In genomic region chr12:56836800-56837663, GRCh38 we compare ENCODE assay signal across 8 cellular contexts.
DNase-seq lines count a peak whose midpoint lies in the region; ATAC-seq and TF ChIP-seq lines count a peak whose summit lies in the region.

No MANE protein-coding gene starts in this region.

- intact Hi-C loops in mammary epithelial cell (cut with micrococcal nuclease): loop anchor here (1.0 kb wide), 1 partner anchor 94 kb away; no protein-coding TSS in a partner anchor

- H2AFZ ChIP-seq in GM23248: peak overlapping the region; percentile 70
- peak overlapping the region; percentile 87 for H2AFZ ChIP-seq in mammary epithelial cell (ENCODE audit: low read depth, low read length)

- H3K9ac ChIP-seq in GM23248: no peak overlapping the region
- H3K9ac ChIP-seq in mammary epithelial cell (ENCODE audit: insufficient read depth, low read length): no peak overlapping the region

- H4K20me1 ChIP-seq in GM23248 (ENCODE audit: insufficient read depth) (no peaks in the 10 kb centered on the region), mammary epithelial cell (ENCODE audit: insufficient read depth, low read length) (no peaks in the 10 kb centered on the region)

- TF ChIP-seq CTCF in mammary epithelial cell (conservative IDR thresholded peaks at IDR 0.05 in 1 of 2, IDR thresholded peaks at IDR 0.05 in 1 of 2; ENCODE audit: extremely low read depth in 1 of 2, insufficient read depth in 1 of 2, low read depth in 1 of 2, low read length in 2 of 2): no peak

- H3K9me2 ChIP-seq in GM23248 (ENCODE audit: insufficient read depth): no peaks in the 10 kb centered on the region

- H3K4me2 ChIP-seq in GM23248 (ENCODE audit: unreplicated experiment) (peak overlapping the region; percentile 66), mammary epithelial cell (ENCODE audit: insufficient read depth, low read depth, low read length) (peak overlapping the region; percentile 68)

- WGBS in GM23248 (ENCODE audit: low coverage in 1 of 2, low lambda C conversion rate in 2 of 2, missing lambda C conversion rate in 2 of 2), 2 experiments: 50 to 55% methylated on average over 8 to 9 of the region's 9 CpGs
- 55% methylated on average over 6 of the region's 9 CpGs for WGBS in mammary epithelial cell (ENCODE audit: low coverage, missing lambda C conversion rate)

- no peaks in the 10 kb centered on the region for H3K9me3 ChIP-seq in GM23248 (ENCODE audit: low read depth)
- H3K9me3 ChIP-seq in mammary epithelial cell (replicated peaks; ENCODE audit: insufficient read depth, low read length): no peaks in the 10 kb centered on the region

- peak overlapping the region; percentile 46 for H3K27ac ChIP-seq in GM23248
- peak overlapping the region; percentile 60 for H3K27ac ChIP-seq in mammary epithelial cell (ENCODE audit: insufficient read depth, low read depth, low read length)

- in situ Hi-C loops in GM23248 (cut with MboI) (no loop called here), mammary epithelial cell (cut with MboI; ENCODE audit: low sequenced_read_pairs in 2 of 2) (loop anchor here (5.0 kb wide), 1 partner anchor 150 kb away; no protein-coding TSS in a partner anchor)

- H3K36me3 ChIP-seq in GM23248 (ENCODE audit: low read depth) (no peaks in the 10 kb centered on the region), mammary epithelial cell (ENCODE audit: insufficient read depth, low read length) (no peaks in the 10 kb centered on the region)

- peaks cover 10% of the 10 kb centered on the region; the same call in 1 of the 2 replicates for H3F3A ChIP-seq in GM23248 (ENCODE audit: insufficient read depth)

- peaks cover 16% of the 10 kb centered on the region for H3K4me1 ChIP-seq in GM23248 (ENCODE audit: insufficient read depth)
- peaks cover 34% of the 10 kb centered on the region for H3K4me1 ChIP-seq in mammary epithelial cell (ENCODE audit: insufficient read depth, low read length)

- H3K4me3 ChIP-seq in GM23248: peak overlapping the region; percentile 47
- H3K4me3 ChIP-seq in mammary epithelial cell (replicated peaks in 1 of 3; ENCODE audit: insufficient read depth in 1 of 3, low read depth in 2 of 3, low read length in 3 of 3): peak overlapping the region in 1 of 3 experiments; percentile 7

- BruUV-seq in mammary epithelial cell (replicated peaks; lab: Mats Ljungman, UMichigan): no TSS peak

- ATAC-seq in HG03139 (IDR thresholded peaks at IDR 0.05; ENCODE audit: unreplicated experiment): no peak
- ATAC-seq in HG03520 (IDR thresholded peaks at IDR 0.05; ENCODE audit: unreplicated experiment): no peak
- ATAC-seq in GM21528 (IDR thresholded peaks at IDR 0.05; ENCODE audit: low FRiP score, unreplicated experiment): no peak

- DNase-seq in GM23248 (peak; percentile 92), RPMI8226 (peak; percentile 29), mammary epithelial cell (peak; percentile 84), SHP77 (lab: John Stamatoyannopoulos, UW) (no peak)
- peak; percentile 29 for DNase-seq in stimulated activated CD4-positive, alpha-beta T cell treated with anti-CD3 and anti-CD28 coated beads, Interleukin-2, amount 100 ng/mL, for 4 hours (ENCODE audit: low read depth)

- H3K79me2 ChIP-seq in GM23248 (ENCODE audit: insufficient read depth) (no peaks in the 10 kb centered on the region), mammary epithelial cell (ENCODE audit: insufficient read depth, low read length) (no peaks in the 10 kb centered on the region)

- dilution Hi-C loops in mammary epithelial cell (cut with HindIII; ENCODE audit: low sequenced_read_pairs): no loop called here

- H3K27me3 ChIP-seq in GM23248 (replicated peaks; ENCODE audit: insufficient read depth) (peaks cover 6% of the 10 kb centered on the region; the same call in 1 of the 2 replicates), mammary epithelial cell (ENCODE audit: insufficient read depth, low read length) (no peaks in the 10 kb centered on the region)

- CTCF ChIA-PET in mammary epithelial cell (lab: Charles Lee; ENCODE audit: low non-redundant PET): no interaction called here

Comparison
In these comparisons a context has a peak if more than half of its experiments do, and no peak if none do; other contexts are left out.
1. DNase-seq: peak in GM23248 (single experiment), RPMI8226 (single experiment), mammary epithelial cell (single experiment) and stimulated activated CD4-positive, alpha-beta T cell treated with anti-CD3 and anti-CD28 coated beads, Interleukin-2, amount 100 ng/mL, for 4 hours (single experiment); none in SHP77 (0 of 2).